Comparison of ENCODE assay signal across 14 cellular contexts in genomic region chr14:74840603-74841030, GRCh38. TPM values are rescaled to one million over a fixed set of nuclear protein-coding genes. Genes with fewer than 3 reads are reported as not detected.
DNase-seq lines count a peak whose midpoint lies in the region; ATAC-seq and TF ChIP-seq lines count a peak whose summit lies in the region.
"Had no signal": no experiment of that assay in that cellular context is flagged by ENCODE, and none has a peak within 500 bp of the region (broad histone marks: within the 10 kb centered on the region; RNA-seq: fewer than 3 reads in every experiment).

No MANE protein-coding gene starts in this region.

- peak overlapping the region; percentile 73 for H3K27ac Mint-ChIP-seq in activated T-cell treated with anti-CD3 and anti-CD28 coated beads, Interleukin-2, amount 50 U/mL, for 72 hours
- H3K27ac Mint-ChIP-seq in activated B cell treated with CpG ODN at 0.5 μM for 24 hours = peak overlapping the region; percentile 93
- H3K27ac Mint-ChIP-seq in stimulated activated naive CD8-positive, alpha-beta T cell treated with anti-CD3 and anti-CD28 coated beads, Interleukin-15, Interleukin-2, amounts not matched to agents 100 ng/mL and 50 ng/mL, for 24 hours = peak overlapping the region; percentile 78
- H3K27ac Mint-ChIP-seq: progenitor cell of endocrine pancreas had no signal

- peak; percentile 52 to 62 for ATAC-seq in activated T-cell treated with anti-CD3 and anti-CD28 coated beads, Interleukin-2, amount 50 U/mL, for 72 hours (replicated peaks in 1 of 2)
- peak; percentile 42 for ATAC-seq in HG02763 (IDR thresholded peaks at IDR 0.05; ENCODE audit: unreplicated experiment)
- peak; percentile 17 for ATAC-seq in activated B cell treated with CpG ODN at 0.5 μM for 24 hours (ENCODE audit: low read depth)
- no peak for ATAC-seq in body of pancreas

- no peaks in the 10 kb centered on the region for H3K27me3 ChIP-seq in body of pancreas

- TF ChIP-seq POLR2A in body of pancreas (IDR thresholded peaks at IDR 0.05) = no peak

- intact Hi-C loops in activated B cell treated with CpG ODN at 0.5 μM for 24 hours (cut with micrococcal nuclease) = loop anchor here (2.0 to 5.0 kb wide), 3 partner anchors 16 to 78 kb away; partner anchors contain the start of genes DLST and YLPM1
- intact Hi-C loops in body of pancreas (cut with DNase I) = no loop called here

- H3K4me3 Mint-ChIP-seq in activated T-cell treated with anti-CD3 and anti-CD28 coated beads, Interleukin-2, amount 50 U/mL, for 72 hours = peak overlapping the region; percentile 36 to 46
- H3K4me3 Mint-ChIP-seq in activated B cell treated with CpG ODN at 0.5 μM for 24 hours = no peak overlapping the region
- H3K4me3 Mint-ChIP-seq in stimulated activated naive CD8-positive, alpha-beta T cell treated with anti-CD3 and anti-CD28 coated beads, Interleukin-15, Interleukin-2, amounts not matched to agents 100 ng/mL and 50 ng/mL, for 24 hours = no peak overlapping the region

- H3K4me1 Mint-ChIP-seq in activated T-cell treated with anti-CD3 and anti-CD28 coated beads, Interleukin-2, amount 50 U/mL, for 72 hours (ENCODE audit: low read depth) = peaks cover 60% of the 10 kb centered on the region
- peaks cover 68% of the 10 kb centered on the region for H3K4me1 Mint-ChIP-seq in activated B cell treated with CpG ODN at 0.5 μM for 24 hours
- peaks cover 69% of the 10 kb centered on the region for H3K4me1 Mint-ChIP-seq in stimulated activated naive CD8-positive, alpha-beta T cell treated with anti-CD3 and anti-CD28 coated beads, Interleukin-15, Interleukin-2, amounts not matched to agents 100 ng/mL and 50 ng/mL, for 24 hours (ENCODE audit: low read depth)

- H3K36me3 ChIP-seq in body of pancreas (replicated peaks in 1 of 2; ENCODE audit: insufficient read depth in 1 of 2, low read depth in 2 of 2) = no peaks in the 10 kb centered on the region

- no peaks in the 10 kb centered on the region for H3K27me3 Mint-ChIP-seq in activated T-cell treated with anti-CD3 and anti-CD28 coated beads, Interleukin-2, amount 50 U/mL, for 72 hours (ENCODE audit: low read depth)
- H3K27me3 Mint-ChIP-seq in activated B cell treated with CpG ODN at 0.5 μM for 24 hours = no peaks in the 10 kb centered on the region
- H3K27me3 Mint-ChIP-seq in stimulated activated naive CD8-positive, alpha-beta T cell treated with anti-CD3 and anti-CD28 coated beads, Interleukin-15, Interleukin-2, amounts not matched to agents 100 ng/mL and 50 ng/mL, for 24 hours = no peaks in the 10 kb centered on the region
- H3K27me3 Mint-ChIP-seq: progenitor cell of endocrine pancreas had no signal

- no peaks in the 10 kb centered on the region for H3K9me3 Mint-ChIP-seq in activated T-cell treated with anti-CD3 and anti-CD28 coated beads, Interleukin-2, amount 50 U/mL, for 72 hours
- H3K9me3 Mint-ChIP-seq in activated B cell treated with CpG ODN at 0.5 μM for 24 hours = no peaks in the 10 kb centered on the region
- no peaks in the 10 kb centered on the region for H3K9me3 Mint-ChIP-seq in stimulated activated naive CD8-positive, alpha-beta T cell treated with anti-CD3 and anti-CD28 coated beads, Interleukin-15, Interleukin-2, amounts not matched to agents 100 ng/mL and 50 ng/mL, for 24 hours

- H3K4me3 ChIP-seq in body of pancreas = no peak overlapping the region

- no peaks in the 10 kb centered on the region for H3K9me3 ChIP-seq in body of pancreas

- 90 to 91% methylated on average over 5 of the region's 5 CpGs for WGBS in body of pancreas, 2 donors

- TF ChIP-seq CTCF in activated B cell treated with CpG ODN at 0.5 μM for 24 hours (IDR thresholded peaks at IDR 0.05) = no peak
- TF ChIP-seq CTCF in body of pancreas (IDR thresholded peaks at IDR 0.05) = no peak

- no peaks in the 10 kb centered on the region for H3K4me1 ChIP-seq in body of pancreas

- H3K36me3 Mint-ChIP-seq in activated T-cell treated with anti-CD3 and anti-CD28 coated beads, Interleukin-2, amount 50 U/mL, for 72 hours (ENCODE audit: insufficient read depth in 2 of 2) = peaks cover 2 to 12% of the 10 kb centered on the region in 2 donors
- peaks cover 3% of the 10 kb centered on the region for H3K36me3 Mint-ChIP-seq in activated B cell treated with CpG ODN at 0.5 μM for 24 hours (ENCODE audit: low read depth)
- H3K36me3 Mint-ChIP-seq in stimulated activated naive CD8-positive, alpha-beta T cell treated with anti-CD3 and anti-CD28 coated beads, Interleukin-15, Interleukin-2, amounts not matched to agents 100 ng/mL and 50 ng/mL, for 24 hours (ENCODE audit: low read depth) = peaks cover 34% of the 10 kb centered on the region

- DNase-seq in activated T-cell treated with anti-CD3 and anti-CD28 coated beads, Interleukin-2, amount 50 U/mL, for 72 hours = peak in 1 of 2 donors; percentile 7
- DNase-seq in activated T-cell treated with anti-CD3 and anti-CD28 coated beads for 4 hours = no peak
- DNase-seq in activated B cell treated with CpG ODN at 0.5 μM for 24 hours = no peak
- DNase-seq in HK-2 (ENCODE audit: unreplicated experiment) = no peak
- no peak for DNase-seq in body of pancreas
- no peak for DNase-seq in COR-L47 (lab: John Stamatoyannopoulos, UW)
- DNase-seq: cortex of kidney; MV-4-11; NCI-H774; stimulated activated CD4-positive, alpha-beta T cell treated with anti-CD3 and anti-CD28 coated beads, Interleukin-4, amount 100 ng/mL, for 24 hours had no signal

- CTCF ChIA-PET in activated B cell treated with CpG ODN at 0.5 μM for 24 hours (lab: Charles Lee) = interaction anchor here (1.5 to 1.6 kb wide), 2 partner anchors 65 to 286 kb away, joined by 3 read pairs; partner anchors contain the start of gene NEK9

- POLR2A ChIA-PET in activated B cell treated with CpG ODN at 0.5 μM for 24 hours (lab: Charles Lee) = interaction anchor here (1.1 kb wide), 1 partner anchor 77 kb away, joined by 3 read pairs; the partner anchor contains the start of gene YLPM1

- no peak overlapping the region for H3K27ac ChIP-seq in body of pancreas

RNA-seq across cellular contexts. Expression of gene PROX2, which starts 35.3 kb away (rescaled TPM):
- total RNA-seq in activated T-cell treated with anti-CD3 and anti-CD28 coated beads, Interleukin-2, amount 50 U/mL, for 72 hours = under 1 TPM; 0.23 to 0.29 TPM
- 0.07 TPM in 1 of 2 replicates, not detected in the other for total RNA-seq in activated B cell treated with CpG ODN at 0.5 μM for 24 hours
- total RNA-seq in body of pancreas = under 1 TPM in 1 of 2 donors, not detected in 1; 0.52 TPM
- total RNA-seq: liver, progenitor cell of endocrine pancreas had no signal

RNA-seq across cellular contexts. Expression of gene DLST, which starts 41.1 kb away (rescaled TPM):
- 100 to 1,000 TPM; 151 to 183 TPM for total RNA-seq in activated T-cell treated with anti-CD3 and anti-CD28 coated beads, Interleukin-2, amount 50 U/mL, for 72 hours
- total RNA-seq in activated B cell treated with CpG ODN at 0.5 μM for 24 hours (73.1 and 90.4 TPM in 2 replicates), body of pancreas (10 to 100 TPM; 33.7 to 36.3 TPM)

Comparison
In these comparisons a context has a peak if more than half of its experiments do, and no peak if none do; other contexts are left out.
1. H3K4me3 Mint-ChIP-seq: peak in activated T-cell treated with anti-CD3 and anti-CD28 coated beads, Interleukin-2, amount 50 U/mL, for 72 hours (2 of 2); none in activated B cell treated with CpG ODN at 0.5 μM for 24 hours (single experiment) and stimulated activated naive CD8-positive, alpha-beta T cell treated with anti-CD3 and anti-CD28 coated beads, Interleukin-15, Interleukin-2, amounts not matched to agents 100 ng/mL and 50 ng/mL, for 24 hours (single experiment).
2. Peak in every context shown above with its lines, with median percentiles within 50 percentile points of each other: H3K27ac Mint-ChIP-seq.